ENCODE assay signal across 10 cellular contexts in genomic region chr2:207847807-207848544, GRCh38.
DNase-seq lines count a peak whose midpoint lies in the region; ATAC-seq and TF ChIP-seq lines count a peak whose summit lies in the region.
"Had no signal": no experiment of that assay in that cellular context is flagged by ENCODE, and none has a peak within 500 bp of the region (broad histone marks: within the 10 kb centered on the region; RNA-seq: fewer than 3 reads in every experiment).

No MANE protein-coding gene starts in this region.

- DNase-seq in LNCaP clone FGC (ENCODE audit: low read depth) (peak; percentile 98), kidney tubule cell (ENCODE audit: low spot score) (peak; percentile 67), glutamatergic neuron (no peak)
- DNase-seq in activated naive CD8-positive, alpha-beta T cell treated with anti-CD3 and anti-CD28 coated beads, Interleukin-2, amount 50 U/mL, for 24 hours = no peak
- DNase-seq: activated CD4-positive, alpha-beta memory T cell treated with anti-CD3 and anti-CD28 coated beads, Interleukin-2, amount 10 ng/mL, durations not matched to agents 7 days and 5 days had no signal

- H3K27ac Mint-ChIP-seq in activated naive CD8-positive, alpha-beta T cell treated with anti-CD3 and anti-CD28 coated beads, Interleukin-2, amount 50 U/mL, for 24 hours = peak overlapping the region; percentile 40
- no peak overlapping the region for H3K27ac Mint-ChIP-seq in glutamatergic neuron (ENCODE audit: unreplicated experiment)
- H3K27ac Mint-ChIP-seq: activated CD4-positive, alpha-beta memory T cell treated with anti-CD3 and anti-CD28 coated beads, Interleukin-2, amount 10 ng/mL, durations not matched to agents 7 days and 5 days had no signal

- TF ChIP-seq CTCF in 22Rv1 (IDR thresholded peaks at IDR 0.05) (no peak), LNCaP clone FGC (IDR thresholded peaks at IDR 0.05; ENCODE audit: control insufficient read depth, extremely low read depth, insufficient read depth) (no peak), glutamatergic neuron (IDR thresholded peaks at IDR 0.05; ENCODE audit: partially characterized antibody, unreplicated experiment) (no peak)

- H3K4me3 ChIP-seq in LNCaP clone FGC (ENCODE audit: low read depth, low read length) = no peak overlapping the region

- H3K4me3 Mint-ChIP-seq in activated naive CD8-positive, alpha-beta T cell treated with anti-CD3 and anti-CD28 coated beads, Interleukin-2, amount 50 U/mL, for 24 hours = no peak overlapping the region
- no peak overlapping the region for H3K4me3 Mint-ChIP-seq in glutamatergic neuron (ENCODE audit: unreplicated experiment)
- H3K4me3 Mint-ChIP-seq: activated CD4-positive, alpha-beta memory T cell treated with anti-CD3 and anti-CD28 coated beads, Interleukin-2, amount 10 ng/mL, durations not matched to agents 7 days and 5 days; CD4-positive, CD25-positive, alpha-beta regulatory T cell had no signal

- no peaks in the 10 kb centered on the region for H3K27me3 Mint-ChIP-seq in activated naive CD8-positive, alpha-beta T cell treated with anti-CD3 and anti-CD28 coated beads, Interleukin-2, amount 50 U/mL, for 24 hours
- H3K27me3 Mint-ChIP-seq in glutamatergic neuron (ENCODE audit: unreplicated experiment) = no peaks in the 10 kb centered on the region
- H3K27me3 Mint-ChIP-seq: activated CD4-positive, alpha-beta memory T cell treated with anti-CD3 and anti-CD28 coated beads, Interleukin-2, amount 10 ng/mL, durations not matched to agents 7 days and 5 days; CD4-positive, CD25-positive, alpha-beta regulatory T cell had no signal

- H3K4me1 Mint-ChIP-seq in activated naive CD8-positive, alpha-beta T cell treated with anti-CD3 and anti-CD28 coated beads, Interleukin-2, amount 50 U/mL, for 24 hours = peaks cover 12% of the 10 kb centered on the region
- peaks cover 5% of the 10 kb centered on the region for H3K4me1 Mint-ChIP-seq in glutamatergic neuron (ENCODE audit: low read depth, unreplicated experiment)
- H3K4me1 Mint-ChIP-seq: activated CD4-positive, alpha-beta memory T cell treated with anti-CD3 and anti-CD28 coated beads, Interleukin-2, amount 10 ng/mL, durations not matched to agents 7 days and 5 days; CD4-positive, CD25-positive, alpha-beta regulatory T cell had no signal

- no peaks in the 10 kb centered on the region for H3K9me3 Mint-ChIP-seq in activated naive CD8-positive, alpha-beta T cell treated with anti-CD3 and anti-CD28 coated beads, Interleukin-2, amount 50 U/mL, for 24 hours
- H3K9me3 Mint-ChIP-seq in glutamatergic neuron (ENCODE audit: unreplicated experiment) = peaks cover 3% of the 10 kb centered on the region
- H3K9me3 Mint-ChIP-seq: activated CD4-positive, alpha-beta memory T cell treated with anti-CD3 and anti-CD28 coated beads, Interleukin-2, amount 10 ng/mL, durations not matched to agents 7 days and 5 days; CD4-positive, CD25-positive, alpha-beta regulatory T cell had no signal

- peak overlapping the region; percentile 98 for H3K27ac ChIP-seq in 22Rv1

- no peaks in the 10 kb centered on the region for H3K36me3 Mint-ChIP-seq in activated naive CD8-positive, alpha-beta T cell treated with anti-CD3 and anti-CD28 coated beads, Interleukin-2, amount 50 U/mL, for 24 hours (ENCODE audit: low read depth)
- no peaks in the 10 kb centered on the region for H3K36me3 Mint-ChIP-seq in glutamatergic neuron (ENCODE audit: unreplicated experiment)

- ATAC-seq in activated naive CD8-positive, alpha-beta T cell treated with anti-CD3 and anti-CD28 coated beads, Interleukin-2, amount 50 U/mL, for 24 hours = peak; percentile 46
- ATAC-seq in HG03139 (IDR thresholded peaks at IDR 0.05; ENCODE audit: unreplicated experiment) = no peak
- ATAC-seq in HG02840 (IDR thresholded peaks at IDR 0.05; ENCODE audit: low FRiP score, unreplicated experiment) = no peak
- no peak for ATAC-seq in GM21515 (IDR thresholded peaks at IDR 0.05; ENCODE audit: unreplicated experiment)

Comparison
In these comparisons a context has a peak if more than half of its experiments do, and no peak if none do; other contexts are left out.
1. DNase-seq: peak in LNCaP clone FGC (single experiment) and kidney tubule cell (single experiment); none in activated naive CD8-positive, alpha-beta T cell treated with anti-CD3 and anti-CD28 coated beads, Interleukin-2, amount 50 U/mL, for 24 hours (single experiment) and glutamatergic neuron (single experiment).